ENCODE assay signal across 8 cellular contexts in the genomic region with DNA sequence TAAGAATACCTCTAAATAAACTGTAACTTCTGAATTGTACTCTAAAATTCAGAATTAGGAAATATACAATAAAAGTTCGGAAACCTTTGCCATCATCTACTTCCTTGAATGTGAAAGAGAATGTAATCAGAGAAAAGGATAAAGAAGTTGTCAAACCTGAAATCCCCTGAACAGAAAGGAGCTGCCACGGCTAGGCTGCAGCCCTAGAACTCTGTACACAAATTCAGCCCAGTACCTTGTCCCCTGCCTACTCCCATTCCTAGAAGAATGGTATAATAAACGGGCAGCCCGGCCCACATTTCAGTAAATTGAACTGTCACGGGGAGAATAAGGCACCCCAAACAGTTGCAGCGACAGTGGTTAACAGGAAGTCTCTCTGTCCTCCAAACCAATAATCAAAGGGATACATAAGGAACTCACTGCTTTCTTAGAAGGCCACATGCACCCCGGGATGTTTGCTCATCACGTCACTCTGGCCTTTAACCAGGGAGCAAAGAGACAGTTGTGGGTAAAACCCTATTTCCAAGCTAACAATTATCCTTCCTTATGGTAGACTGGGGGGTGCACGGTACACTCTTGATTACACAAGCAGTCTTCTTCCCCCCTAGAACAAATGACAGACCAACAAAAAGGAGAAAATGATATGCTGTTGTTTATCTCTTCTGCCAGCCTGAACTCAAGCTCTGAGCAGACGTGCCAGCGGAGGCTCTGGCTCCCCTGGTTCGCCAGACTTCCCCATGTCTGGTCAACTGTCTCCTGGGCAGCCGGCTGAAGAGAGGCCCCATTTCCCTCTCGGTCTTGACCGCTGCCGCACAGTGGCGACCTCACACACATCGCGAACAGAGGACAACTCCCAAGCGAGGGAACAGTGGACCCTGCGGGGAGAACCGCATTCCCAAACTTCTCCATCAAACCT. TPM values are rescaled to one million over a fixed set of nuclear protein-coding genes. Genes with fewer than 3 reads are reported as not detected.
DNase-seq lines count a peak whose midpoint lies in the region; ATAC-seq and TF ChIP-seq lines count a peak whose summit lies in the region.

No MANE protein-coding gene starts in this region.

- H3K4me1 ChIP-seq in HAP-1 (peaks cover 43% of the 10 kb centered on the region), OCI-LY3 (ENCODE audit: low read length) (peaks cover 25% of the 10 kb centered on the region), neural progenitor cell (peaks cover 3% of the 10 kb centered on the region)

- peak overlapping the region; percentile 93 for H3K4me3 Mint-ChIP-seq in activated naive CD8-positive, alpha-beta T cell
- H3K4me3 Mint-ChIP-seq in neural progenitor cell: peak overlapping the region; percentile 93

- H3K4me2 ChIP-seq in OCI-LY3 (ENCODE audit: low read length): peak overlapping the region; percentile 70
- peak overlapping the region; percentile 96 for H3K4me2 ChIP-seq in neural progenitor cell

- ATAC-seq in HG02852 (IDR thresholded peaks at IDR 0.05; ENCODE audit: unreplicated experiment): no peak
- no peak for ATAC-seq in HG02840 (IDR thresholded peaks at IDR 0.05; ENCODE audit: low FRiP score, unreplicated experiment)

- TF ChIP-seq CTCF in OCI-LY3 (IDR thresholded peaks at IDR 0.05; ENCODE audit: low read depth, low read length) (no peak), neural progenitor cell (IDR thresholded peaks at IDR 0.05) (no peak)

- H3K27ac ChIP-seq in OCI-LY3 (ENCODE audit: low read length) (peak overlapping the region; percentile 86), neural progenitor cell (no peak overlapping the region)

- peaks cover 58% of the 10 kb centered on the region for H3K4me1 Mint-ChIP-seq in activated naive CD8-positive, alpha-beta T cell (ENCODE audit: low read depth)
- H3K4me1 Mint-ChIP-seq in neural progenitor cell: peaks cover 15% of the 10 kb centered on the region

- H3K27ac Mint-ChIP-seq in activated naive CD8-positive, alpha-beta T cell: peak overlapping the region; percentile 93
- no peak overlapping the region for H3K27ac Mint-ChIP-seq in neural progenitor cell

- H2AFZ ChIP-seq in OCI-LY3 (ENCODE audit: low read depth, low read length) (0 out of 2 replicates have a peak overlapping the region, but pooled peaks have one; percentile 3), neural progenitor cell (replicated peaks) (peak overlapping the region; percentile 99)

- H3K79me2 ChIP-seq in OCI-LY3 (ENCODE audit: low read length) (peaks cover 56% of the 10 kb centered on the region), neural progenitor cell (ENCODE audit: low read depth) (no peaks in the 10 kb centered on the region)

- H3K4me3 ChIP-seq in HAP-1 (peak overlapping the region; percentile 58), OCI-LY3 (ENCODE audit: low read length) (peak overlapping the region; percentile 91), neural progenitor cell (peak overlapping the region; percentile 100)

- peaks cover 14% of the 10 kb centered on the region for H3F3A ChIP-seq in neural progenitor cell (ENCODE audit: low read depth)

- H4K20me1 ChIP-seq in OCI-LY3 (ENCODE audit: insufficient read depth, low read length): no peaks in the 10 kb centered on the region
- H4K20me1 ChIP-seq in neural progenitor cell (ENCODE audit: low read depth): peaks cover 7% of the 10 kb centered on the region

- intact Hi-C loops in head of caudate nucleus (cut with DNase I): loop anchor here (5.0 kb wide), 2 partner anchors 91 to 106 kb away; a partner anchor contains a TSS

- no peaks in the 10 kb centered on the region for H3K9me3 Mint-ChIP-seq in activated naive CD8-positive, alpha-beta T cell (ENCODE audit: low read depth)
- H3K9me3 Mint-ChIP-seq in neural progenitor cell: no peaks in the 10 kb centered on the region

- no peaks in the 10 kb centered on the region for H3K36me3 Mint-ChIP-seq in activated naive CD8-positive, alpha-beta T cell
- H3K36me3 Mint-ChIP-seq in neural progenitor cell: no peaks in the 10 kb centered on the region

- peak; percentile 65 for DNase-seq in EL
- DNase-seq in HAP-1 (ENCODE audit: low spot score in 2 of 2): peak; percentile 33 to 49
- peak; percentile 60 to 88 (median 75) for DNase-seq in head of caudate nucleus
- DNase-seq in neural progenitor cell (ENCODE audit: low spot score): no peak

- no peaks in the 10 kb centered on the region for H3K27me3 ChIP-seq in HAP-1 (ENCODE audit: low read depth)
- H3K27me3 ChIP-seq in OCI-LY3 (ENCODE audit: low read depth, low read length): no peaks in the 10 kb centered on the region
- H3K27me3 ChIP-seq in neural progenitor cell: peaks cover 18% of the 10 kb centered on the region

- H3K9me3 ChIP-seq in HAP-1 (no peaks in the 10 kb centered on the region), OCI-LY3 (ENCODE audit: insufficient read depth, low read length) (no peaks in the 10 kb centered on the region), neural progenitor cell (ENCODE audit: low read depth) (no peaks in the 10 kb centered on the region)

- in situ Hi-C loops in HAP-1 (cut with MboI; ENCODE audit: low sequenced_read_pairs): loop anchor here (10.0 kb wide), 1 partner anchor 103 kb away; a partner anchor contains a TSS

- H3K9ac ChIP-seq in OCI-LY3 (ENCODE audit: low read length): peak overlapping the region; percentile 90
- H3K9ac ChIP-seq in neural progenitor cell: no peak overlapping the region

- no peaks in the 10 kb centered on the region for H3K36me3 ChIP-seq in HAP-1 (replicated peaks)
- no peaks in the 10 kb centered on the region for H3K36me3 ChIP-seq in OCI-LY3 (replicated peaks; ENCODE audit: low read depth, low read length)
- H3K36me3 ChIP-seq in neural progenitor cell: no peaks in the 10 kb centered on the region

- H3K27me3 Mint-ChIP-seq in activated naive CD8-positive, alpha-beta T cell: no peaks in the 10 kb centered on the region
- H3K27me3 Mint-ChIP-seq in neural progenitor cell (ENCODE audit: insufficient read depth, low read depth): peaks cover 5% of the 10 kb centered on the region

RNA-seq across cellular contexts. Expression of a gene that starts 24.5 kb away (rescaled TPM):
- total RNA-seq in neural progenitor cell (ENCODE audit: low replicate concordance): 20.6 and 22.3 TPM in 2 replicates

RNA-seq across cellular contexts. Expression of a gene that starts 31.7 kb away (rescaled TPM):
- 9.0 and 13.2 TPM in 2 replicates for total RNA-seq in neural progenitor cell (ENCODE audit: low replicate concordance)

RNA-seq across cellular contexts. Expression of a gene that starts 33.4 kb away (rescaled TPM):
- 0.25 TPM in 1 of 2 replicates, not detected in the other for total RNA-seq in neural progenitor cell (ENCODE audit: low replicate concordance)

RNA-seq across cellular contexts. Expression of a gene that starts 54.1 kb away (rescaled TPM):
- 12.4 and 29.5 TPM in 2 replicates for total RNA-seq in neural progenitor cell (ENCODE audit: low replicate concordance)

RNA-seq across cellular contexts. Expression of a gene that starts 59.6 kb away (rescaled TPM):
- not detected in 2 replicates for total RNA-seq in neural progenitor cell (ENCODE audit: low replicate concordance)
